Comparison of ENCODE assay signal across 18 cellular contexts in genomic region chr9:85514256-85514655, GRCh38.
DNase-seq lines count a peak whose midpoint lies in the region; ATAC-seq and TF ChIP-seq lines count a peak whose summit lies in the region.
"Had no signal": no experiment of that assay in that cellular context is flagged by ENCODE, and none has a peak within 500 bp of the region (broad histone marks: within the 10 kb centered on the region; RNA-seq: fewer than 3 reads in every experiment).

No MANE protein-coding gene starts in this region.

- no peaks in the 10 kb centered on the region for H3K9me3 ChIP-seq in GM23248 (ENCODE audit: low read depth)
- H3K9me3 ChIP-seq: BLaER1 had no signal

- H4K20me1 ChIP-seq in GM23248 (ENCODE audit: insufficient read depth), result no peaks in the 10 kb centered on the region
- H4K20me1 ChIP-seq: BLaER1 had no signal

- POLR2A ChIA-PET in RWPE1 (lab: Yijun Ruan, JAX; ENCODE audit: low non-redundant PET), result no interaction called here

- ATAC-seq in HG02759 (IDR thresholded peaks at IDR 0.05; ENCODE audit: unreplicated experiment) (no peak), HG03565 (IDR thresholded peaks at IDR 0.05; ENCODE audit: unreplicated experiment) (no peak)
- ATAC-seq: CD8-positive, alpha-beta T cell; GM12878 had no signal

- H3K79me2 ChIP-seq in GM23248 (ENCODE audit: insufficient read depth), result no peaks in the 10 kb centered on the region
- no peaks in the 10 kb centered on the region for H3K79me2 ChIP-seq in mesendoderm (ENCODE audit: control insufficient read depth, insufficient read depth, low read length)

- 70 to 79% methylated on average over 6 to 8 of the region's 8 CpGs for WGBS in GM23248 (ENCODE audit: low coverage in 1 of 2, low lambda C conversion rate in 2 of 2, missing lambda C conversion rate in 2 of 2), 2 experiments
- no CpG with 5 or more reads among the region's 8 CpGs for WGBS in mesendoderm (ENCODE audit: extremely low coverage, insufficient coverage, low lambda C conversion rate)

- in situ Hi-C loops in GM23248 (cut with MboI), result no loop called here

- H3K9ac ChIP-seq in GM23248 (no peak overlapping the region), mesendoderm (ENCODE audit: low read length) (no peak overlapping the region)
- H3K9ac ChIP-seq: BLaER1 had no signal

- no peaks in the 10 kb centered on the region for H3K9me2 ChIP-seq in GM23248 (ENCODE audit: insufficient read depth)

- H3K79me1 ChIP-seq in mesendoderm (ENCODE audit: low read length), result no peaks in the 10 kb centered on the region

- no peak overlapping the region for H4K5ac ChIP-seq in mesendoderm (ENCODE audit: low read length)

- H4K8ac ChIP-seq in mesendoderm (ENCODE audit: low read depth, low read length), result no peak overlapping the region

- CTCF ChIA-PET in RWPE1 (lab: Yijun Ruan, JAX), result interaction anchor here (1.2 kb wide), 1 partner anchor 96 kb away, joined by 6 read pairs; no protein-coding TSS in a partner anchor

- H3K18ac ChIP-seq in mesendoderm (ENCODE audit: low read length), result no peak overlapping the region

- no peaks in the 10 kb centered on the region; the same call in 1 of the 2 replicates for H3K27me3 ChIP-seq in GM23248 (replicated peaks; ENCODE audit: insufficient read depth)
- no peaks in the 10 kb centered on the region for H3K27me3 ChIP-seq in mesendoderm (ENCODE audit: insufficient read depth, low read length, poor library complexity)
- H3K27me3 ChIP-seq: BLaER1 had no signal

- no peak overlapping the region for H3K56ac ChIP-seq in mesendoderm (ENCODE audit: low read length)

- H3K4me1 ChIP-seq in GM23248 (ENCODE audit: insufficient read depth) (no peaks in the 10 kb centered on the region), mesendoderm (ENCODE audit: control insufficient read depth, low read depth, low read length) (no peaks in the 10 kb centered on the region)

- no peaks in the 10 kb centered on the region for H3K36me3 ChIP-seq in GM23248 (ENCODE audit: low read depth)
- H3K36me3 ChIP-seq in mesendoderm (ENCODE audit: control insufficient read depth, insufficient read depth, low read length), result no peaks in the 10 kb centered on the region
- H3K36me3 ChIP-seq: BLaER1 had no signal

- no peak for TF ChIP-seq CTCF in RWPE1 (conservative IDR thresholded peaks at IDR 0.05; ENCODE audit: low read depth)

- no peak overlapping the region for H2BK15ac ChIP-seq in mesendoderm (replicated peaks; ENCODE audit: low read depth)

- H3F3A ChIP-seq in GM23248 (ENCODE audit: insufficient read depth), result no peaks in the 10 kb centered on the region

- H2BK5ac ChIP-seq in mesendoderm (ENCODE audit: low read length), result no peak overlapping the region

- DNase-seq in GM23248 (peak; percentile 7), RWPE1 (ENCODE audit: low spot score) (peak; percentile 80), epithelial cell of prostate (ENCODE audit: low read depth, low spot score) (peak; percentile 54), mesendoderm (peak; percentile 55), DMS79 treated with DMSO at 0.1 percent for 48 hours (lab: John Stamatoyannopoulos, UW) (no peak), NCI-H146 (lab: John Stamatoyannopoulos, UW) (no peak)
- DNase-seq: CD8-positive, alpha-beta T cell; NCI-H1436 treated with DMSO at 0.1 percent for 48 hours; NCI-H2081; NCI-H510A; NCI-H82; Right ventricle myocardium superior had no signal

- no peak overlapping the region for H2BK120ac ChIP-seq in mesendoderm (ENCODE audit: low read depth, low read length)

- H3K27ac ChIP-seq in GM23248, result no peak overlapping the region
- 0 out of 2 replicates have a peak overlapping the region, but pooled peaks have one; percentile 6 for H3K27ac ChIP-seq in RWPE1
- no peak overlapping the region for H3K27ac ChIP-seq in epithelial cell of prostate
- no peak overlapping the region for H3K27ac ChIP-seq in mesendoderm (ENCODE audit: low read depth, low read length)
- H3K27ac ChIP-seq: BLaER1, HL-60, SK-N-MC had no signal

- no peak overlapping the region for H2AFZ ChIP-seq in GM23248

- H3K4me3 ChIP-seq in GM23248 (no peak overlapping the region), mesendoderm (ENCODE audit: low read length) (no peak overlapping the region)
- H3K4me3 ChIP-seq: BLaER1, GM12878, SK-N-MC had no signal

- H3K4me2 ChIP-seq in GM23248 (ENCODE audit: unreplicated experiment) (no peak overlapping the region), mesendoderm (ENCODE audit: low read length) (no peak overlapping the region)
- H3K4me2 ChIP-seq: BLaER1 had no signal

- no peak overlapping the region for H3K4ac ChIP-seq in mesendoderm (ENCODE audit: low read depth, low read length)

- no peak overlapping the region for H2AK5ac ChIP-seq in mesendoderm (ENCODE audit: low read length)

- H3K23ac ChIP-seq in mesendoderm (ENCODE audit: low read length), result no peak overlapping the region

Comparison
In these comparisons a context has a peak if more than half of its experiments do, and no peak if none do; other contexts are left out.
1. DNase-seq: peak in GM23248 (single experiment), RWPE1 (single experiment), epithelial cell of prostate (single experiment) and mesendoderm (single experiment); none in DMS79 treated with DMSO at 0.1 percent for 48 hours (single experiment) and NCI-H146 (single experiment).